8 cellular contexts compared by ENCODE assay signal in genomic region chr5:1644810-1645571, GRCh38.
DNase-seq lines count a peak whose midpoint lies in the region; ATAC-seq and TF ChIP-seq lines count a peak whose summit lies in the region.

No MANE protein-coding gene starts in this region.

- 0 out of 2 replicates have a peak, but pooled peaks cover 3% of the 10 kb centered on the region for H4K20me1 ChIP-seq in Karpas-422 (ENCODE audit: insufficient read depth, low read depth, low read length)

- H2AFZ ChIP-seq in Karpas-422 (ENCODE audit: low read length) (no peak overlapping the region), neuron (ENCODE audit: low read depth, low read length) (no peak overlapping the region)

- H3K4me3 ChIP-seq in Karpas-422 (ENCODE audit: low read length) (no peak overlapping the region), foreskin fibroblast (ENCODE audit: low read depth in 1 of 2, low read length in 2 of 2) (peak overlapping the region; percentile 10 to 39), neuron (ENCODE audit: low read length) (peak overlapping the region; percentile 21)

- H3K27ac ChIP-seq in Karpas-422 (ENCODE audit: low read length): no peak overlapping the region

- peaks cover 7% of the 10 kb centered on the region for H3K4me1 Mint-ChIP-seq in stimulated activated naive CD8-positive, alpha-beta T cell treated with anti-CD3 and anti-CD28 coated beads, Interleukin-15, amount 100 ng/mL, for 72 hours

- H3K27me3 ChIP-seq in Karpas-422 (ENCODE audit: low read length): no peaks in the 10 kb centered on the region
- peaks cover 16% of the 10 kb centered on the region for H3K27me3 ChIP-seq in neuron (ENCODE audit: insufficient read depth, low read length)

- no peaks in the 10 kb centered on the region for H3K36me3 ChIP-seq in Karpas-422 (ENCODE audit: insufficient read depth, low read length)
- H3K36me3 ChIP-seq in neuron (ENCODE audit: insufficient read depth, low read length): no peaks in the 10 kb centered on the region

- no peaks in the 10 kb centered on the region for H3K9me3 Mint-ChIP-seq in stimulated activated naive CD8-positive, alpha-beta T cell treated with anti-CD3 and anti-CD28 coated beads, Interleukin-15, amount 100 ng/mL, for 72 hours

- H3K4me3 Mint-ChIP-seq in stimulated activated naive CD8-positive, alpha-beta T cell treated with anti-CD3 and anti-CD28 coated beads, Interleukin-15, amount 100 ng/mL, for 72 hours: peak overlapping the region; percentile 45 to 70

- peak; percentile 60 for DNase-seq in COLO829 (ENCODE audit: low spot score)
- peak; percentile 92 for DNase-seq in Karpas-422
- DNase-seq in RPMI7951 (ENCODE audit: low read depth): peak; percentile 58
- peak; percentile 68 for DNase-seq in activated T-helper 9 cell treated with anti-CD3 and anti-CD28 coated beads, Interleukin-2, amount 50 U/mL, for 16 hours (ENCODE audit: low read depth)
- peak; percentile 80 to 95 for DNase-seq in foreskin fibroblast
- DNase-seq in stimulated activated naive CD8-positive, alpha-beta T cell treated with anti-CD3 and anti-CD28 coated beads, Interleukin-15, amount 100 ng/mL, for 72 hours: peak; percentile 74 to 77

- H3K4me1 ChIP-seq in Karpas-422 (ENCODE audit: low read length): peaks cover 7% of the 10 kb centered on the region
- peaks cover 14% of the 10 kb centered on the region for H3K4me1 ChIP-seq in neuron (ENCODE audit: insufficient read depth, low read length)

- H3K9me2 ChIP-seq in Karpas-422 (replicated peaks; ENCODE audit: insufficient read depth, low read length): no peaks in the 10 kb centered on the region

- no peak overlapping the region for H3K27ac Mint-ChIP-seq in stimulated activated naive CD8-positive, alpha-beta T cell treated with anti-CD3 and anti-CD28 coated beads, Interleukin-15, amount 100 ng/mL, for 72 hours

- no peaks in the 10 kb centered on the region for H3K9me3 ChIP-seq in Karpas-422 (ENCODE audit: low read length)
- no peaks in the 10 kb centered on the region for H3K9me3 ChIP-seq in neuron (ENCODE audit: low read length)

- H3K27me3 Mint-ChIP-seq in stimulated activated naive CD8-positive, alpha-beta T cell treated with anti-CD3 and anti-CD28 coated beads, Interleukin-15, amount 100 ng/mL, for 72 hours: peaks cover 78% of the 10 kb centered on the region

- no peak overlapping the region for H3K9ac ChIP-seq in Karpas-422 (ENCODE audit: low read length)

- ATAC-seq in GM21423 (IDR thresholded peaks at IDR 0.05; ENCODE audit: unreplicated experiment): peak; percentile 69
- peak; percentile 89 for ATAC-seq in stimulated activated naive CD8-positive, alpha-beta T cell treated with anti-CD3 and anti-CD28 coated beads, Interleukin-15, amount 100 ng/mL, for 72 hours

- no peak overlapping the region for H3K4me2 ChIP-seq in Karpas-422 (ENCODE audit: low read depth, low read length, poor library complexity, severe bottlenecking)

- peak; percentile 78 for TF ChIP-seq CTCF in foreskin fibroblast (IDR thresholded peaks at IDR 0.05; ENCODE audit: low read depth, low read length)

- no peaks in the 10 kb centered on the region for H3K79me2 ChIP-seq in Karpas-422 (ENCODE audit: low read length)
